2 cellular contexts compared by ENCODE assay signal in the genomic region with DNA sequence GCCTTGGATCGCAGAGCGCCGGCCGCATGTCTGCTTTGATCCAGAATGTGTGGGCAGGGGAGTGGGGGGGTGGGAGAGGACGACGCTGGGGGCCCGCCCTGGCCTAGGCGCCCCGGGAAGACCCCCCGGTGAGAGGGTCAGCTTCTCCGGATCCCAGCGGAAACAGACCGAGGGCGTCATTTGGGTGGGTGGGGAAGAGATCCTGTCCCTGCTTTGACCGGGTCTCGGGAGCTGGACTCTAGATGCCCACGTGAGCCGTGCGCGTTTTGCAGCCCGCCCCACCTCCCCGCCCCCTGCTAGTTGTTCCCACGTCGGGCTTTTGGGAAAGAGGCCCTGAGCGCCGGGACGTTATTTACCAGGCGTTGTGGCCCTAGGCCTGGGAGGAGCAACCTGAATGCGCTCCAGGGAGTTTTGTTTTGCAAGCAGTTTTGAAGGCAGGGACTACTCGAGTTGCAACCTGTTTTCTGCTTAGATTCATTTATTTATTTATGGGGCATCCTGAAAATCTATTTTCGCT.
TF ChIP-seq lines count a peak whose summit lies in the region.

No MANE protein-coding gene starts in this region.

TF ChIP-seq in A549, 52 proteins besides CTCF, POLR2A, EP300 and RAD21 (continued from another document):
- TF ChIP-seq FOSB (CRISPR knock-in tag; IDR thresholded peaks at IDR 0.05): no peak
- TF ChIP-seq, protein P1, sequence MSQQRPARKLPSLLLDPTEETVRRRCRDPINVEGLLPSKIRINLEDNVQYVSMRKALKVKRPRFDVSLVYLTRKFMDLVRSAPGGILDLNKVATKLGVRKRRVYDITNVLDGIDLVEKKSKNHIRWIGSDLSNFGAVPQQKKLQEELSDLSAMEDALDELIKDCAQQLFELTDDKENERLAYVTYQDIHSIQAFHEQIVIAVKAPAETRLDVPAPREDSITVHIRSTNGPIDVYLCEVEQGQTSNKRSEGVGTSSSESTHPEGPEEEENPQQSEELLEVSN (IDR thresholded peaks at IDR 0.05; ENCODE audit: borderline replicate concordance, low read depth): 0 out of 2 replicates have a peak, but pooled peaks have one; percentile 9
- TF ChIP-seq CEBPB (IDR thresholded peaks at IDR 0.05): peak in 1 of 2 experiments; percentile 44; a peak in 2 of 4 replicates

TF ChIP-seq in WTC11, 78 proteins besides CTCF, POLR2A, EP300 and RAD21 (continued from another document):
- TF ChIP-seq, protein P2, sequence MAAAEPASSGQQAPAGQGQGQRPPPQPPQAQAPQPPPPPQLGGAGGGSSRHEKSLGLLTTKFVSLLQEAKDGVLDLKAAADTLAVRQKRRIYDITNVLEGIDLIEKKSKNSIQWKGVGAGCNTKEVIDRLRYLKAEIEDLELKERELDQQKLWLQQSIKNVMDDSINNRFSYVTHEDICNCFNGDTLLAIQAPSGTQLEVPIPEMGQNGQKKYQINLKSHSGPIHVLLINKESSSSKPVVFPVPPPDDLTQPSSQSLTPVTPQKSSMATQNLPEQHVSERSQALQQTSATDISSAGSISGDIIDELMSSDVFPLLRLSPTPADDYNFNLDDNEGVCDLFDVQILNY (CRISPR knock-in tag; IDR thresholded peaks at IDR 0.05): no peak
- TF ChIP-seq ETV6 (CRISPR knock-in tag; IDR thresholded peaks at IDR 0.05): no peak
- TF ChIP-seq, protein P3, sequence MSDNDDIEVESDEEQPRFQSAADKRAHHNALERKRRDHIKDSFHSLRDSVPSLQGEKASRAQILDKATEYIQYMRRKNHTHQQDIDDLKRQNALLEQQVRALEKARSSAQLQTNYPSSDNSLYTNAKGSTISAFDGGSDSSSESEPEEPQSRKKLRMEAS (CRISPR knock-in tag; IDR thresholded peaks at IDR 0.05): no peak
- TF ChIP-seq GABPB1 (CRISPR knock-in tag; IDR thresholded peaks at IDR 0.05): no peak
- no peak for TF ChIP-seq JUN (CRISPR knock-in tag; IDR thresholded peaks at IDR 0.05)
- TF ChIP-seq, protein P4, sequence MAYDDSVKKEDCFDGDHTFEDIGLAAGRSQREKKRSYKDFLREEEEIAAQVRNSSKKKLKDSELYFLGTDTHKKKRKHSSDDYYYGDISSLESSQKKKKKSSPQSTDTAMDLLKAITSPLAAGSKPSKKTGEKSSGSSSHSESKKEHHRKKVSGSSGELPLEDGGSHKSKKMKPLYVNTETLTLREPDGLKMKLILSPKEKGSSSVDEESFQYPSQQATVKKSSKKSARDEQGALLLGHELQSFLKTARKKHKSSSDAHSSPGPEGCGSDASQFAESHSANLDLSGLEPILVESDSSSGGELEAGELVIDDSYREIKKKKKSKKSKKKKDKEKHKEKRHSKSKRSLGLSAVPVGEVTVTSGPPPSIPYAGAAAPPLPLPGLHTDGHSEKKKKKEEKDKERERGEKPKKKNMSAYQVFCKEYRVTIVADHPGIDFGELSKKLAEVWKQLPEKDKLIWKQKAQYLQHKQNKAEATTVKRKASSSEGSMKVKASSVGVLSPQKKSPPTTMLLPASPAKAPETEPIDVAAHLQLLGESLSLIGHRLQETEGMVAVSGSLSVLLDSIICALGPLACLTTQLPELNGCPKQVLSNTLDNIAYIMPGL (CRISPR knock-in tag; IDR thresholded peaks at IDR 0.05): no peak
- TF ChIP-seq ZNF317 (CRISPR knock-in tag; IDR thresholded peaks at IDR 0.05; ENCODE audit: borderline replicate concordance, low read depth): no peak
- no peak for TF ChIP-seq PREB (CRISPR knock-in tag; IDR thresholded peaks at IDR 0.05; ENCODE audit: borderline replicate concordance)
- TF ChIP-seq CREB1 (CRISPR knock-in tag; IDR thresholded peaks at IDR 0.05): no peak
- peak; percentile 56; the same call in 1 of the 2 replicates for TF ChIP-seq USF2 (CRISPR knock-in tag; IDR thresholded peaks at IDR 0.05)
- TF ChIP-seq, protein P5, sequence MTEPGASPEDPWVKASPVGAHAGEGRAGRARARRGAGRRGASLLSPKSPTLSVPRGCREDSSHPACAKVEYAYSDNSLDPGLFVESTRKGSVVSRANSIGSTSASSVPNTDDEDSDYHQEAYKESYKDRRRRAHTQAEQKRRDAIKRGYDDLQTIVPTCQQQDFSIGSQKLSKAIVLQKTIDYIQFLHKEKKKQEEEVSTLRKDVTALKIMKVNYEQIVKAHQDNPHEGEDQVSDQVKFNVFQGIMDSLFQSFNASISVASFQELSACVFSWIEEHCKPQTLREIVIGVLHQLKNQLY (CRISPR knock-in tag; IDR thresholded peaks at IDR 0.05): no peak
- TF ChIP-seq ZNF423 (CRISPR knock-in tag; IDR thresholded peaks at IDR 0.05): peak; percentile 81
